In the genomic region with DNA sequence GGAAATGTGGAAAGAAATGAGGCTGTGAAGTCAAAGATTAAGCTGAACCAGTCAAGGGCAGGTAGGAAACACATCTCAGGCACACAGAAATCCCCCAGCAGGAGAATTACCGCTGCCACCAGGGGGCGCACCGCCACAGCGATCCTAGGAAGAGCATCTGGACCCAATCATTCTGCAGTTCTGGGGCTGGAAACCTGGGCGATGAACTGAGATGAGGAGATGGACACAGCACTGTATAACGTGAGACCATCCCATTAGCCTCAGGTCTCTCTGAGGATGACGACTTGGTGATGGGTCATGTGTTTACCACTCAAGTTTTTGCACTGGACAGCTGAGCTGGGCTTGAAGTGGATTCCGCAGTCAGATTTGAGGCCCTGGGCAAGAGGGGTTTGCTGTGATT, we compare ENCODE assay signal across 7 cellular contexts. TPM values are rescaled to one million over a fixed set of nuclear protein-coding genes. Genes with fewer than 3 reads are reported as not detected.
DNase-seq lines count a peak whose midpoint lies in the region; ATAC-seq, FAIRE-seq and TF ChIP-seq lines count a peak whose summit lies in the region.

No MANE protein-coding gene starts in this region.

- H3K27me3 Mint-ChIP-seq in activated naive CD4-positive, alpha-beta T cell treated with anti-CD3 and anti-CD28 coated beads for 36 hours (ENCODE audit: low read depth) = peaks cover 33% of the 10 kb centered on the region

- H3K36me3 Mint-ChIP-seq in activated naive CD4-positive, alpha-beta T cell treated with anti-CD3 and anti-CD28 coated beads for 36 hours (ENCODE audit: low read depth) = no peaks in the 10 kb centered on the region

- DNase-seq in HTR-8/SVneo (ENCODE audit: insufficient read length, low spot score) (peak; percentile 21), RKO (ENCODE audit: low spot score) (peak; percentile 56), left cardiac atrium (peak; percentile 68), sciatic nerve (ENCODE audit: low spot score) (peak; percentile 90)
- DNase-seq in activated naive CD4-positive, alpha-beta T cell treated with anti-CD3 and anti-CD28 coated beads for 36 hours = peak; percentile 76

- CTCF ChIA-PET in activated naive CD4-positive, alpha-beta T cell treated with anti-CD3 and anti-CD28 coated beads for 36 hours (lab: Charles Lee) = interaction anchor here (0.8 to 5.4 kb wide), 10 partner anchors 9 to 571 kb away, joined by 3 to 36 read pairs (median 4); no protein-coding TSS in a partner anchor

- intact Hi-C loops in activated naive CD4-positive, alpha-beta T cell treated with anti-CD3 and anti-CD28 coated beads for 36 hours (cut with micrococcal nuclease) = loop anchor here (1.0 kb wide), 3 partner anchors 378 to 793 kb away; no protein-coding TSS in a partner anchor
- intact Hi-C loops in left cardiac atrium (cut with DNase I) (loop anchor here (2.0 to 10.0 kb wide), 4 partner anchors 376 to 455 kb away; no protein-coding TSS in a partner anchor), sciatic nerve (cut with DNase I) (loop anchor here (2.0 kb wide), 1 partner anchor 457 kb away; no protein-coding TSS in a partner anchor)

- peak; percentile 34 for TF ChIP-seq CTCF in GM12801 (IDR thresholded peaks at IDR 0.05; ENCODE audit: extremely low read depth, insufficient read length)

- no peak overlapping the region for H3K27ac Mint-ChIP-seq in activated naive CD4-positive, alpha-beta T cell treated with anti-CD3 and anti-CD28 coated beads for 36 hours

- H3K4me1 Mint-ChIP-seq in activated naive CD4-positive, alpha-beta T cell treated with anti-CD3 and anti-CD28 coated beads for 36 hours (ENCODE audit: low read depth) = no peaks in the 10 kb centered on the region

- ATAC-seq in left cardiac atrium = peak; percentile 54 to 74
- ATAC-seq in sciatic nerve = peak; percentile 76
- no peak for ATAC-seq in HG03196 (IDR thresholded peaks at IDR 0.05; ENCODE audit: unreplicated experiment)

- no peak for FAIRE-seq in HTR-8/SVneo (lab: Jason Lieb, UNC)

- no peaks in the 10 kb centered on the region for H3K9me3 Mint-ChIP-seq in activated naive CD4-positive, alpha-beta T cell treated with anti-CD3 and anti-CD28 coated beads for 36 hours

- H3K4me3 Mint-ChIP-seq in activated naive CD4-positive, alpha-beta T cell treated with anti-CD3 and anti-CD28 coated beads for 36 hours = no peak overlapping the region

RNA-seq across cellular contexts. Expression of gene SLC24A3, which starts 6.4 kb away (rescaled TPM):
- total RNA-seq in activated naive CD4-positive, alpha-beta T cell treated with anti-CD3 and anti-CD28 coated beads for 36 hours = not detected
- 1 to 10 TPM; 2.1 to 4.1 TPM for total RNA-seq in left cardiac atrium
- 2.0 TPM for total RNA-seq in sciatic nerve

Comparison
In these comparisons a context has a peak if more than half of its experiments do, and no peak if none do; other contexts are left out.
1. DNase-seq: peak in every context shown above with its lines; median percentile 90 in sciatic nerve; 76 in activated naive CD4-positive, alpha-beta T cell treated with anti-CD3 and anti-CD28 coated beads for 36 hours; 68 in left cardiac atrium; 56 in RKO; 21 in HTR-8/SVneo.